18 cellular contexts compared by ENCODE assay signal in the genomic region with DNA sequence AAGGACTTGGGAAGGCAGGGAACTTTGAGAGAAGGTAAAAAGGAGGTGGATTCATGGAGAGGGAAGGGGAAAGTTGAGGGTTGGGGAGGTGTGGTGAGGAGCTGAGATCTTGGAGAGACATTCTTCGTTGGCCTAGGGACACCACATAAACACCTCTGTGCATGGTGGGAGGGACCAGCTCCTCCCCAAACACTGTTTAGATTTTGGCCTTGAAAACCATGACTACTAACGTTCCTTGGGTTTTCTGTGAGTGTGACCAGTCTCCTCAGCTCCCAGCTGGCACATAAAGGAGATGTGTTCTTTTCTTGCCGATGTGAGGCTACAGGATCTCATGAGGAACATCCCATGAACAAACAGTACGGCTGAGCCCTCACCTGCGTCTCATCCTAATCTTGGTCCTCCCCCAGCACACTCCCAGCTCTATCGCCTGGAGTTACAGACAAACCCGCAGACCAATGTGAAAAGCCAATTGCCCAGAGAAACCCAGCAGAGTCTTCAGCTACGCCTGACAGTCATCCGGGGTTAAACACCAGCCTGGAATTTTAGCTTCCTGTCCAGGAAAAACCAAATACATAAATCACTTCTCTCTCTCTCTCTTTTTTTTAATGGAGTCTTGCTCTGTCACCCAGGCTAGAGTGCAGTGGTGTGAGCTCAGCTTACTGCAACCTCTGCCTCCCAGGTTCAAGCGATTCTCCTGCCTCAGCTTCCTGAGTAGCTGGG. TPM values are rescaled to one million over a fixed set of nuclear protein-coding genes. Genes with fewer than 3 reads are reported as not detected.
DNase-seq lines count a peak whose midpoint lies in the region; ATAC-seq and TF ChIP-seq lines count a peak whose summit lies in the region.
"Had no signal": no experiment of that assay in that cellular context is flagged by ENCODE, and none has a peak within 500 bp of the region (broad histone marks: within the 10 kb centered on the region; RNA-seq: fewer than 3 reads in every experiment).

No MANE protein-coding gene starts in this region.

- H3K27ac ChIP-seq in mesenchymal stem cell (ENCODE audit: low read length, poor library complexity, severe bottlenecking): no peak overlapping the region
- H3K27ac ChIP-seq: 22Rv1, PC-9 had no signal

- no peak overlapping the region for H2AFZ ChIP-seq in mesenchymal stem cell (ENCODE audit: low read depth, low read length)
- H2AFZ ChIP-seq: PC-9 had no signal

- TF ChIP-seq CTCF in type B pancreatic cell (conservative IDR thresholded peaks at IDR 0.05): no peak

- no peak overlapping the region for H3K4me3 Mint-ChIP-seq in activated naive CD4-positive, alpha-beta T cell treated with anti-CD3 and anti-CD28 coated beads, Interleukin-2, amount 50 U/mL, for 24 hours
- H3K4me3 Mint-ChIP-seq in type B pancreatic cell: no peak overlapping the region
- H3K4me3 Mint-ChIP-seq: CD4-positive, CD25-positive, alpha-beta regulatory T cell had no signal

- peak overlapping the region; percentile 41 for H3K27ac Mint-ChIP-seq in activated naive CD4-positive, alpha-beta T cell treated with anti-CD3 and anti-CD28 coated beads, Interleukin-2, amount 50 U/mL, for 24 hours
- peak overlapping the region in 1 of 2 donors; percentile 85 for H3K27ac Mint-ChIP-seq in activated naive CD4-positive, alpha-beta T cell treated with anti-CD3 and anti-CD28 coated beads, Interleukin-2, amount 50 U/mL, for 72 hours
- H3K27ac Mint-ChIP-seq in type B pancreatic cell: peak overlapping the region; percentile 67
- H3K27ac Mint-ChIP-seq: CD4-positive, CD25-positive, alpha-beta regulatory T cell had no signal

- no peak overlapping the region for H3K14ac ChIP-seq in mesenchymal stem cell (ENCODE audit: low read length in 2 of 2)

- 61% methylated on average over 10 of the region's 10 CpGs for WGBS in mesenchymal stem cell

- peaks cover 11% of the 10 kb centered on the region for H3K4me1 ChIP-seq in mesenchymal stem cell (ENCODE audit: control insufficient read depth, insufficient read depth, low read depth, low read length)

- peaks cover 11% of the 10 kb centered on the region for H3K4me1 Mint-ChIP-seq in activated naive CD4-positive, alpha-beta T cell treated with anti-CD3 and anti-CD28 coated beads, Interleukin-2, amount 50 U/mL, for 24 hours
- H3K4me1 Mint-ChIP-seq in type B pancreatic cell (ENCODE audit: unreplicated experiment): peaks cover 6% of the 10 kb centered on the region
- H3K4me1 Mint-ChIP-seq: CD4-positive, CD25-positive, alpha-beta regulatory T cell had no signal

- H3K23ac ChIP-seq in mesenchymal stem cell (ENCODE audit: low read length in 2 of 2): no peak overlapping the region

- H3K9me3 Mint-ChIP-seq in activated naive CD4-positive, alpha-beta T cell treated with anti-CD3 and anti-CD28 coated beads, Interleukin-2, amount 50 U/mL, for 24 hours: peaks cover 6% of the 10 kb centered on the region
- H3K9me3 Mint-ChIP-seq in activated naive CD4-positive, alpha-beta T cell treated with anti-CD3 and anti-CD28 coated beads, Interleukin-2, amount 50 U/mL, for 72 hours: peaks cover 6 to 27% of the 10 kb centered on the region in 2 donors
- peaks cover 5% of the 10 kb centered on the region for H3K9me3 Mint-ChIP-seq in type B pancreatic cell

- no peak for ATAC-seq in activated naive CD4-positive, alpha-beta T cell treated with anti-CD3 and anti-CD28 coated beads, Interleukin-2, amount 50 U/mL, for 72 hours
- ATAC-seq: Right ventricle myocardium inferior had no signal

- H3K9me3 ChIP-seq in mesenchymal stem cell (ENCODE audit: control insufficient read depth, low read length): no peaks in the 10 kb centered on the region
- H3K9me3 ChIP-seq: MG63 had no signal

- peak overlapping the region in 1 of 2 experiments; percentile 18 for H3K4ac ChIP-seq in mesenchymal stem cell (ENCODE audit: low read depth in 1 of 2, low read length in 2 of 2)

- peak overlapping the region in 1 of 2 experiments; percentile 1 for H3K18ac ChIP-seq in mesenchymal stem cell (ENCODE audit: low read depth in 1 of 2, low read length in 2 of 2)

- H2AK5ac ChIP-seq in mesenchymal stem cell (ENCODE audit: low read length, severe bottlenecking): no peak overlapping the region

- no peak overlapping the region for H2BK5ac ChIP-seq in mesenchymal stem cell (ENCODE audit: low read depth, low read length, poor library complexity, severe bottlenecking)

- no peak overlapping the region for H2BK15ac ChIP-seq in mesenchymal stem cell (ENCODE audit: low read depth, poor library complexity, severe bottlenecking)

- no peaks in the 10 kb centered on the region for H3K27me3 Mint-ChIP-seq in activated naive CD4-positive, alpha-beta T cell treated with anti-CD3 and anti-CD28 coated beads, Interleukin-2, amount 50 U/mL, for 24 hours
- H3K27me3 Mint-ChIP-seq in type B pancreatic cell: no peaks in the 10 kb centered on the region
- H3K27me3 Mint-ChIP-seq: CD4-positive, CD25-positive, alpha-beta regulatory T cell had no signal

- peaks cover 0 to 44% of the 10 kb centered on the region in 2 experiments for H3K27me3 ChIP-seq in mesenchymal stem cell (ENCODE audit: control insufficient read depth in 1 of 2, insufficient read depth in 1 of 2, low read length in 2 of 2)
- H3K27me3 ChIP-seq: MG63 had no signal

- H3K36me3 Mint-ChIP-seq in activated naive CD4-positive, alpha-beta T cell treated with anti-CD3 and anti-CD28 coated beads, Interleukin-2, amount 50 U/mL, for 24 hours: peaks cover 7% of the 10 kb centered on the region
- H3K36me3 Mint-ChIP-seq in activated naive CD4-positive, alpha-beta T cell treated with anti-CD3 and anti-CD28 coated beads, Interleukin-2, amount 50 U/mL, for 72 hours: peaks cover 21 to 31% of the 10 kb centered on the region in 2 donors
- H3K36me3 Mint-ChIP-seq in type B pancreatic cell: no peaks in the 10 kb centered on the region

- no peaks in the 10 kb centered on the region for H3K79me1 ChIP-seq in mesenchymal stem cell (replicated peaks; ENCODE audit: low read length, poor library complexity, severe bottlenecking)

- no peak overlapping the region for H3K4me2 ChIP-seq in mesenchymal stem cell (ENCODE audit: low read length, poor library complexity, severe bottlenecking)
- H3K4me2 ChIP-seq: PC-9 had no signal

- no peaks in the 10 kb centered on the region for H3K36me3 ChIP-seq in mesenchymal stem cell (ENCODE audit: control insufficient read depth in 1 of 2, insufficient read depth in 2 of 2, low read depth in 1 of 2, low read length in 2 of 2)
- H3K36me3 ChIP-seq: MG63 had no signal

- DNase-seq in activated naive CD4-positive, alpha-beta T cell treated with anti-CD3 and anti-CD28 coated beads, Interleukin-2, amount 50 U/mL, for 72 hours (ENCODE audit: low spot score in 2 of 2): no peak
- DNase-seq in dermis blood vessel endothelial cell: peak; percentile 72
- peak; percentile 47 for DNase-seq in mesenchymal stem cell
- no peak for DNase-seq in type B pancreatic cell (ENCODE audit: extremely low spot score, unreplicated experiment)
- no peak for DNase-seq in OCI-M2 (lab: John Stamatoyannopoulos, UW; ENCODE audit: unreplicated experiment)
- DNase-seq in NCI-H1694 (lab: John Stamatoyannopoulos, UW): no peak
- DNase-seq in NCI-H1694 treated with DMSO at 0.1 percent for 48 hours (lab: John Stamatoyannopoulos, UW): no peak
- DNase-seq: CD4-positive, CD25-positive, alpha-beta regulatory T cell; DMS53; KG1; MG63; NCI-H1092 treated with DMSO at 0.1 percent for 48 hours; NCI-H187 treated with DMSO at 0.1 percent for 48 hours; NCI-H446; PC-9 had no signal

- peak overlapping the region; percentile 20 for H4K91ac ChIP-seq in mesenchymal stem cell (ENCODE audit: low read length)

- no peak overlapping the region for H3K9ac ChIP-seq in mesenchymal stem cell (ENCODE audit: low read length)

- no peak overlapping the region for H3K4me3 ChIP-seq in mesenchymal stem cell (ENCODE audit: insufficient read depth in 1 of 2, low read depth in 1 of 2, low read length in 2 of 2)
- H3K4me3 ChIP-seq: MG63, PC-9 had no signal

- H2BK120ac ChIP-seq in mesenchymal stem cell (ENCODE audit: low read depth, low read length): no peak overlapping the region

- H2BK12ac ChIP-seq in mesenchymal stem cell (ENCODE audit: low read length in 2 of 2): no peak overlapping the region

- peak overlapping the region; percentile 19 for H4K8ac ChIP-seq in mesenchymal stem cell (ENCODE audit: low read length)

RNA-seq across cellular contexts. Expression of a gene that starts 22.0 kb away (rescaled TPM):
- total RNA-seq in activated naive CD4-positive, alpha-beta T cell treated with anti-CD3 and anti-CD28 coated beads, Interleukin-2, amount 50 U/mL, for 72 hours: 10 to 100 TPM; 15.2 to 20.7 TPM
- total RNA-seq in dermis blood vessel endothelial cell: 8.5 and 9.1 TPM in 2 replicates
- 20.0 TPM for polyA plus RNA-seq in mesenchymal stem cell (2013, experiment 1 of 2)
- 21.0 TPM for polyA plus RNA-seq in mesenchymal stem cell (2013, experiment 2 of 2)
- 197 and 315 TPM in 2 replicates for total RNA-seq in type B pancreatic cell (ENCODE audit: low replicate concordance)

RNA-seq across cellular contexts. Expression of a gene that starts 45.7 kb away (rescaled TPM):
- total RNA-seq in activated naive CD4-positive, alpha-beta T cell treated with anti-CD3 and anti-CD28 coated beads, Interleukin-2, amount 50 U/mL, for 72 hours: 10 to 100 TPM; 27.6 to 44.9 TPM
- total RNA-seq in dermis blood vessel endothelial cell (16.2 and 26.4 TPM in 2 replicates), type B pancreatic cell (ENCODE audit: low replicate concordance) (40.8 and 78.7 TPM in 2 replicates)
- polyA plus RNA-seq in mesenchymal stem cell (2013, experiment 1 of 2): 23.5 TPM
- 24.5 TPM for polyA plus RNA-seq in mesenchymal stem cell (2013, experiment 2 of 2)

RNA-seq across cellular contexts. Expression of a gene that starts 51.7 kb away (rescaled TPM):
- total RNA-seq in activated naive CD4-positive, alpha-beta T cell treated with anti-CD3 and anti-CD28 coated beads, Interleukin-2, amount 50 U/mL, for 72 hours: 10 to 100 TPM; 55.1 to 55.7 TPM
- total RNA-seq in dermis blood vessel endothelial cell (11.7 and 20.5 TPM in 2 replicates), type B pancreatic cell (ENCODE audit: low replicate concordance) (43.8 and 79.4 TPM in 2 replicates)
- 5.1 TPM for polyA plus RNA-seq in mesenchymal stem cell (2013, experiment 1 of 2)
- polyA plus RNA-seq in mesenchymal stem cell (2013, experiment 2 of 2): 4.7 TPM

Comparison
In these comparisons a context has a peak if more than half of its experiments do, and no peak if none do; other contexts are left out.
1. DNase-seq: peak in dermis blood vessel endothelial cell (single experiment) and mesenchymal stem cell (single experiment); none in activated naive CD4-positive, alpha-beta T cell treated with anti-CD3 and anti-CD28 coated beads, Interleukin-2, amount 50 U/mL, for 72 hours (0 of 2), type B pancreatic cell (single experiment), OCI-M2 (single experiment), NCI-H1694 (single experiment) and NCI-H1694 treated with DMSO at 0.1 percent for 48 hours (single experiment).